In the genomic region with DNA sequence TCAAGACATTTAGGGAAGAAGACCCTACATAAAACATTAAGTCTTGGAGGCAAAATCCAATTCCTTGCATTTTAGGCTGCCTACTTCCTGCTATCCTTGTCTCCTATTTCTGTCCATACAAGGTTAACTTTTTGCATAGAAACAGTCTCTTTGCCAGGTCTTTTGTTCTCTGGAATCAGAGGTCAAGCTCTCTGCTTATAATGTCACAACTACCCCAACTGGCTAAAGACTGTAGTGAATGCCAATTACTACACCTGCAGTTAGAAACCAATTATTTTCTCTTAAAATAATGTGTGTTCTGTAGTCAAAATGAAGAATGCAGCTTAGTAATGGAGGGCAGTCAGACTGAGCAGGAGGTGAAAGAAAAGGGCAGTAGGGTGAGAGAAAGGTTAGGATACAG, we compare ENCODE assay signal across 16 cellular contexts.
A peak's percentile ranks its signal among the peaks of the same experiment; 100 is the strongest.
DNase-seq lines count a peak whose midpoint lies in the region; ATAC-seq and TF ChIP-seq lines count a peak whose summit lies in the region.
"Had no signal": no experiment of that assay in that cellular context is flagged by ENCODE, and none has a peak within 500 bp of the region (broad histone marks: within the 10 kb centered on the region; RNA-seq: fewer than 3 reads in every experiment).

No MANE protein-coding gene starts in this region.

- no peaks in the 10 kb centered on the region for H4K20me1 ChIP-seq in GM23338 (replicated peaks; ENCODE audit: insufficient read depth)

- no peaks in the 10 kb centered on the region for H3F3A ChIP-seq in GM23338 (replicated peaks; ENCODE audit: low read depth)

- no peaks in the 10 kb centered on the region for H3K36me3 Mint-ChIP-seq in GM23338 (ENCODE audit: low read depth)
- H3K36me3 Mint-ChIP-seq: IgD-negative memory B cell had no signal

- no peak overlapping the region for H3K4me3 Mint-ChIP-seq in GM23338
- H3K4me3 Mint-ChIP-seq: CD4-positive, alpha-beta T cell; IgD-negative memory B cell had no signal

- no peaks in the 10 kb centered on the region for H3K27me3 ChIP-seq in GM23338 (ENCODE audit: insufficient read depth)

- TF ChIP-seq CTCF in GM23338 (conservative IDR thresholded peaks at IDR 0.05; ENCODE audit: low read depth in 2 of 2) = no peak
- TF ChIP-seq CTCF in fibroblast of pulmonary artery (IDR thresholded peaks at IDR 0.05; ENCODE audit: low read length, missing control alignments) = no peak

- H3K27ac ChIP-seq in GM23338 (ENCODE audit: low read depth) = no peak overlapping the region
- H3K27ac ChIP-seq: 22Rv1, A549, C4-2B had no signal

- no peak overlapping the region for H3K4me3 ChIP-seq in GM23338
- H3K4me3 ChIP-seq in fibroblast of pulmonary artery (replicated peaks; ENCODE audit: low read depth, low read length) = no peak overlapping the region
- H3K4me3 ChIP-seq: A549 had no signal

- H3K27me3 Mint-ChIP-seq in GM23338 (ENCODE audit: insufficient read depth, low read depth, poor library complexity) = no peaks in the 10 kb centered on the region
- H3K27me3 Mint-ChIP-seq: CD4-positive, alpha-beta T cell had no signal

- H3K27ac Mint-ChIP-seq in GM23338 = peak overlapping the region; percentile 38; the same call in 1 of the 2 replicates
- H3K27ac Mint-ChIP-seq: CD4-positive, alpha-beta T cell; IgD-negative memory B cell had no signal

- H3K9me3 Mint-ChIP-seq in GM23338 = no peaks in the 10 kb centered on the region

- no peaks in the 10 kb centered on the region for H3K9me2 ChIP-seq in GM23338 (ENCODE audit: insufficient read depth)

- H3K36me3 ChIP-seq in GM23338 (ENCODE audit: insufficient read depth) = no peaks in the 10 kb centered on the region

- no peaks in the 10 kb centered on the region; the same call in 2 of the 3 replicates for H3K4me1 Mint-ChIP-seq in GM23338
- H3K4me1 Mint-ChIP-seq: IgD-negative memory B cell had no signal

- DNase-seq in GM23338 (ENCODE audit: low spot score) = no peak
- peak; percentile 53 for DNase-seq in NCI-H2196 treated with DMSO at 0.1 percent for 48 hours (lab: John Stamatoyannopoulos, UW; ENCODE audit: unreplicated experiment)
- DNase-seq in fibroblast of pulmonary artery (ENCODE audit: low read depth) = peak; percentile 7
- DNase-seq in renal cortical epithelial cell (ENCODE audit: low read depth) = peak; percentile 64
- DNase-seq in nucleus accumbens (lab: John Stamatoyannopoulos, UW) = no peak
- no peak for DNase-seq in NCI-H748 (lab: John Stamatoyannopoulos, UW; ENCODE audit: unreplicated experiment)
- DNase-seq: AML-193; Caco-2; CD4-positive, alpha-beta T cell; HCEC 1CT had no signal

- no peaks in the 10 kb centered on the region for H3K79me2 ChIP-seq in GM23338 (replicated peaks; ENCODE audit: insufficient read depth)

- H2AFZ ChIP-seq in GM23338 = no peak overlapping the region

- no peak for ATAC-seq in GM23338
- no peak for ATAC-seq in HG03175 (IDR thresholded peaks at IDR 0.05; ENCODE audit: unreplicated experiment)
- ATAC-seq: A549, HepG2 had no signal

- H3K4me2 ChIP-seq in GM23338 = no peak overlapping the region
- H3K4me2 ChIP-seq: A549 had no signal

- no peaks in the 10 kb centered on the region for H3K4me1 ChIP-seq in GM23338 (ENCODE audit: insufficient read depth)
- H3K4me1 ChIP-seq: Caco-2 had no signal

TF ChIP-seq in GM23338, 12 proteins besides CTCF, POLR2A, EP300 and RAD21 (continues in another document):
- TF ChIP-seq STAT1 (IDR thresholded peaks at IDR 0.05; ENCODE audit: unreplicated experiment) = no peak
- TF ChIP-seq POLR2AphosphoS5 (IDR thresholded peaks at IDR 0.05; ENCODE audit: low read depth) = no peak
- no peak for TF ChIP-seq CREB1 (CRISPR knock-in tag; IDR thresholded peaks at IDR 0.05; ENCODE audit: low read depth)
- TF ChIP-seq, protein P1, sequence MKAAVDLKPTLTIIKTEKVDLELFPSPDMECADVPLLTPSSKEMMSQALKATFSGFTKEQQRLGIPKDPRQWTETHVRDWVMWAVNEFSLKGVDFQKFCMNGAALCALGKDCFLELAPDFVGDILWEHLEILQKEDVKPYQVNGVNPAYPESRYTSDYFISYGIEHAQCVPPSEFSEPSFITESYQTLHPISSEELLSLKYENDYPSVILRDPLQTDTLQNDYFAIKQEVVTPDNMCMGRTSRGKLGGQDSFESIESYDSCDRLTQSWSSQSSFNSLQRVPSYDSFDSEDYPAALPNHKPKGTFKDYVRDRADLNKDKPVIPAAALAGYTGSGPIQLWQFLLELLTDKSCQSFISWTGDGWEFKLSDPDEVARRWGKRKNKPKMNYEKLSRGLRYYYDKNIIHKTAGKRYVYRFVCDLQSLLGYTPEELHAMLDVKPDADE (IDR thresholded peaks at IDR 0.05) = no peak
- no peak for TF ChIP-seq EZH2 (IDR thresholded peaks at IDR 0.05; ENCODE audit: low read depth, unreplicated experiment)
- TF ChIP-seq EZH2phosphoT487 (IDR thresholded peaks at IDR 0.05; ENCODE audit: unreplicated experiment) = no peak
- TF ChIP-seq, protein P2, sequence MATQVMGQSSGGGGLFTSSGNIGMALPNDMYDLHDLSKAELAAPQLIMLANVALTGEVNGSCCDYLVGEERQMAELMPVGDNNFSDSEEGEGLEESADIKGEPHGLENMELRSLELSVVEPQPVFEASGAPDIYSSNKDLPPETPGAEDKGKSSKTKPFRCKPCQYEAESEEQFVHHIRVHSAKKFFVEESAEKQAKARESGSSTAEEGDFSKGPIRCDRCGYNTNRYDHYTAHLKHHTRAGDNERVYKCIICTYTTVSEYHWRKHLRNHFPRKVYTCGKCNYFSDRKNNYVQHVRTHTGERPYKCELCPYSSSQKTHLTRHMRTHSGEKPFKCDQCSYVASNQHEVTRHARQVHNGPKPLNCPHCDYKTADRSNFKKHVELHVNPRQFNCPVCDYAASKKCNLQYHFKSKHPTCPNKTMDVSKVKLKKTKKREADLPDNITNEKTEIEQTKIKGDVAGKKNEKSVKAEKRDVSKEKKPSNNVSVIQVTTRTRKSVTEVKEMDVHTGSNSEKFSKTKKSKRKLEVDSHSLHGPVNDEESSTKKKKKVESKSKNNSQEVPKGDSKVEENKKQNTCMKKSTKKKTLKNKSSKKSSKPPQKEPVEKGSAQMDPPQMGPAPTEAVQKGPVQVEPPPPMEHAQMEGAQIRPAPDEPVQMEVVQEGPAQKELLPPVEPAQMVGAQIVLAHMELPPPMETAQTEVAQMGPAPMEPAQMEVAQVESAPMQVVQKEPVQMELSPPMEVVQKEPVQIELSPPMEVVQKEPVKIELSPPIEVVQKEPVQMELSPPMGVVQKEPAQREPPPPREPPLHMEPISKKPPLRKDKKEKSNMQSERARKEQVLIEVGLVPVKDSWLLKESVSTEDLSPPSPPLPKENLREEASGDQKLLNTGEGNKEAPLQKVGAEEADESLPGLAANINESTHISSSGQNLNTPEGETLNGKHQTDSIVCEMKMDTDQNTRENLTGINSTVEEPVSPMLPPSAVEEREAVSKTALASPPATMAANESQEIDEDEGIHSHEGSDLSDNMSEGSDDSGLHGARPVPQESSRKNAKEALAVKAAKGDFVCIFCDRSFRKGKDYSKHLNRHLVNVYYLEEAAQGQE (IDR thresholded peaks at IDR 0.05; ENCODE audit: unreplicated experiment) = no peak
- TF ChIP-seq ZNF331 (CRISPR knock-in tag; IDR thresholded peaks at IDR 0.05; ENCODE audit: low read depth) = no peak
- TF ChIP-seq ZNF114 (CRISPR knock-in tag; IDR thresholded peaks at IDR 0.05) = no peak

Comparison
In these comparisons a context has a peak if more than half of its experiments do, and no peak if none do; other contexts are left out.
1. DNase-seq: peak in NCI-H2196 treated with DMSO at 0.1 percent for 48 hours (single experiment), fibroblast of pulmonary artery (single experiment) and renal cortical epithelial cell (single experiment); none in GM23338 (single experiment), nucleus accumbens (0 of 56) and NCI-H748 (single experiment).